12 cellular contexts compared by ENCODE assay signal in genomic region chr5:173919443-173919842, GRCh38. TPM values are rescaled to one million over a fixed set of nuclear protein-coding genes. Genes with fewer than 3 reads are reported as not detected.
A peak's percentile ranks its signal among the peaks of the same experiment; 100 is the strongest.
DNase-seq lines count a peak whose midpoint lies in the region; ATAC-seq, FAIRE-seq and TF ChIP-seq lines count a peak whose summit lies in the region.
"Had no signal": no experiment of that assay in that cellular context is flagged by ENCODE, and none has a peak within 500 bp of the region (broad histone marks: within the 10 kb centered on the region; RNA-seq: fewer than 3 reads in every experiment).

No MANE protein-coding gene starts in this region.

- POLR2A ChIA-PET in A549 (lab: Yijun Ruan, JAX): no interaction called here
- POLR2A ChIA-PET in IMR-90 (lab: Charles Lee; ENCODE audit: unreplicated experiment): no interaction called here

- no peak overlapping the region for H2BK20ac ChIP-seq in IMR-90 (ENCODE audit: low read depth, low read length)

- no TSS peak for BruUV-seq in IMR-90 (replicated peaks; lab: Mats Ljungman, UMichigan)

- FAIRE-seq in A549 (lab: Jason Lieb, UNC): no peak

- H2BK5ac ChIP-seq in IMR-90 (ENCODE audit: low read depth, low read length, poor library complexity, severe bottlenecking): peak overlapping the region; percentile 38

- H3K4me1 ChIP-seq in A549 (peaks cover 52% of the 10 kb centered on the region), IMR-90 (ENCODE audit: control insufficient read depth, insufficient read depth, low read length) (peaks cover 5% of the 10 kb centered on the region; the same call in 1 of the 2 replicates), muscle layer of duodenum (ENCODE audit: control insufficient read depth in 1 of 2, insufficient read depth in 2 of 2, low read length in 2 of 2) (peaks cover 35 to 36% of the 10 kb centered on the region in 2 donors)

- 3% methylated on average over 2 of the region's 2 CpGs for WGBS in A549 (ENCODE audit: missing lambda C conversion rate)
- whole genome bisulfite sequencing in IMR-90 (ENCODE audit: extremely low coverage in 2 of 2, insufficient read length in 1 of 2), 2 experiments: no CpG with 5 or more reads among the region's 2 CpGs

- no peak for TF ChIP-seq POLR2A in A549 (IDR thresholded peaks at IDR 0.05; ENCODE audit: low read length)
- TF ChIP-seq POLR2A in IMR-90 (IDR thresholded peaks at IDR 0.05; ENCODE audit: low read depth, low read length): no peak

- no peak overlapping the region for H2AK9ac ChIP-seq in IMR-90 (replicated peaks; ENCODE audit: low read depth, low read length, poor library complexity)

- DNase-seq in A549 (ENCODE audit: low read depth in 1 of 2, low spot score in 1 of 2): peak in 1 of 2 experiments; percentile 30
- peak; percentile 47 for DNase-seq in IMR-90
- peak; percentile 59 for DNase-seq in cerebellar cortex (ENCODE audit: low spot score)
- DNase-seq in activated naive CD4-positive, alpha-beta T cell treated with anti-CD3 and anti-CD28 coated beads, Interleukin-2, amount 50 U/mL, for 72 hours (ENCODE audit: low spot score in 2 of 2): no peak
- DNase-seq in SHP77 (lab: John Stamatoyannopoulos, UW): no peak
- DNase-seq in posterior cingulate gyrus: no peak
- DNase-seq: activated CD4-positive, alpha-beta T cell treated with anti-CD3 and anti-CD28 coated beads, Interleukin-2, amount 10 ng/mL, durations not matched to agents 7 days and 5 days; HCEC 1CT; NK-92 treated with Interleukin-12 subunit alpha and Interleukin-12 subunit beta, amount 100 ng/mL, for 24 hours; nucleus accumbens had no signal

- no peak overlapping the region for H3K14ac ChIP-seq in IMR-90 (replicated peaks; ENCODE audit: low read depth, low read length)

- dilution Hi-C loops in IMR-90 (cut with HindIII; ENCODE audit: low sequenced_read_pairs, unreplicated experiment): no loop called here

- no peaks in the 10 kb centered on the region for H4K20me1 ChIP-seq in IMR-90 (ENCODE audit: insufficient read depth, low read length)

- TF ChIP-seq EP300 in A549 (IDR thresholded peaks at IDR 0.05): no peak

- CTCF ChIA-PET in A549 (lab: Yijun Ruan, JAX): interaction anchor here (1.3 to 1.8 kb wide), 2 partner anchors 54 to 155 kb away, joined by 4 read pairs; no protein-coding TSS in a partner anchor
- CTCF ChIA-PET in IMR-90 (lab: Yijun Ruan, JAX): no interaction called here

- peak overlapping the region; percentile 53 to 84 for H3K27ac ChIP-seq in A549
- no peak overlapping the region for H3K27ac ChIP-seq in IMR-90 (ENCODE audit: insufficient read depth, low read length)
- H3K27ac ChIP-seq in muscle layer of duodenum (ENCODE audit: low read length): peak overlapping the region; percentile 97

- H4K8ac ChIP-seq in IMR-90 (ENCODE audit: low read depth in 2 of 2, low read length in 2 of 2): no peak overlapping the region

- H3K56ac ChIP-seq in IMR-90 (ENCODE audit: extremely low read depth, insufficient read depth, low read length): no peak overlapping the region

- TF ChIP-seq RAD21 in A549 (conservative IDR thresholded peaks at IDR 0.05 in 1 of 2, IDR thresholded peaks at IDR 0.05 in 1 of 2) (no peak), IMR-90 (IDR thresholded peaks at IDR 0.05; ENCODE audit: low read length) (no peak)

- no peak overlapping the region for H3K9ac ChIP-seq in IMR-90 (ENCODE audit: low read depth, low read length)

- no peaks in the 10 kb centered on the region for H3K27me3 ChIP-seq in IMR-90 (ENCODE audit: control insufficient read depth, insufficient read depth, low read length)
- H3K27me3 ChIP-seq in muscle layer of duodenum (ENCODE audit: low read depth, low read length): no peaks in the 10 kb centered on the region

- H4K5ac ChIP-seq in IMR-90 (ENCODE audit: low read depth, low read length): no peak overlapping the region

- in situ Hi-C loops in IMR-90 (cut with MboI; ENCODE audit: low sequenced_read_pairs): no loop called here

- H3K36me3 Mint-ChIP-seq in activated naive CD4-positive, alpha-beta T cell treated with anti-CD3 and anti-CD28 coated beads, Interleukin-2, amount 50 U/mL, for 72 hours: no peaks in the 10 kb centered on the region

- peak overlapping the region; percentile 75 for H3K4me2 ChIP-seq in A549
- peak overlapping the region; percentile 48; the same call in 1 of the 2 replicates for H3K4me2 ChIP-seq in IMR-90 (ENCODE audit: low read depth, low read length)

- H3K9me3 Mint-ChIP-seq in activated naive CD4-positive, alpha-beta T cell treated with anti-CD3 and anti-CD28 coated beads, Interleukin-2, amount 50 U/mL, for 72 hours: no peaks in the 10 kb centered on the region
- H3K9me3 Mint-ChIP-seq: activated CD4-positive, alpha-beta T cell treated with anti-CD3 and anti-CD28 coated beads, Interleukin-2, amount 10 ng/mL, durations not matched to agents 7 days and 5 days had no signal

- H3K9me3 ChIP-seq in A549 (no peaks in the 10 kb centered on the region), IMR-90 (ENCODE audit: control insufficient read depth, insufficient read depth, low read length) (no peaks in the 10 kb centered on the region), muscle layer of duodenum (ENCODE audit: control insufficient read depth in 1 of 2, low read length in 2 of 2) (no peaks in the 10 kb centered on the region)

- ATAC-seq in A549 (no peak), IMR-90 (ENCODE audit: low read depth) (no peak), GM19395 (IDR thresholded peaks at IDR 0.05; ENCODE audit: unreplicated experiment) (no peak)
- no peak for ATAC-seq in activated naive CD4-positive, alpha-beta T cell treated with anti-CD3 and anti-CD28 coated beads, Interleukin-2, amount 50 U/mL, for 72 hours

- H3K9me1 ChIP-seq in IMR-90 (ENCODE audit: insufficient read depth, low read length): peaks cover 3% of the 10 kb centered on the region; the same call in 1 of the 2 replicates

- H3K79me1 ChIP-seq in IMR-90 (ENCODE audit: low read depth in 1 of 2, low read length in 2 of 2): peaks cover 7 to 32% of the 10 kb centered on the region in 2 experiments

- H3K27ac Mint-ChIP-seq in activated naive CD4-positive, alpha-beta T cell treated with anti-CD3 and anti-CD28 coated beads, Interleukin-2, amount 50 U/mL, for 72 hours: no peak overlapping the region
- H3K27ac Mint-ChIP-seq: activated CD4-positive, alpha-beta T cell treated with anti-CD3 and anti-CD28 coated beads, Interleukin-2, amount 10 ng/mL, durations not matched to agents 7 days and 5 days had no signal

- no peak overlapping the region for H2AFZ ChIP-seq in IMR-90 (replicated peaks; ENCODE audit: low read length, poor library complexity)

- TF ChIP-seq CTCF in A549 (IDR thresholded peaks at IDR 0.05) (no peak), IMR-90 (conservative IDR thresholded peaks at IDR 0.05; ENCODE audit: low read depth, low read length) (no peak)

- no peaks in the 10 kb centered on the region; the same call in 1 of the 2 replicates for H3K36me3 ChIP-seq in IMR-90 (ENCODE audit: control insufficient read depth, insufficient read depth, low read length)
- H3K36me3 ChIP-seq in muscle layer of duodenum (ENCODE audit: control insufficient read depth in 1 of 2, insufficient read depth in 2 of 2, low read length in 2 of 2): no peaks in the 10 kb centered on the region

- H4K91ac ChIP-seq in IMR-90 (ENCODE audit: insufficient read depth, low read depth, low read length): no peak overlapping the region

- H3K18ac ChIP-seq in IMR-90 (ENCODE audit: low read depth, low read length): peak overlapping the region; percentile 43; the same call in 1 of the 2 replicates

- intact Hi-C loops in IMR-90 (cut with micrococcal nuclease): loop anchor here (10.0 kb wide), 1 partner anchor 395 kb away; no protein-coding TSS in a partner anchor
- intact Hi-C loops in posterior cingulate gyrus (cut with DNase I): no loop called here

- H3K4ac ChIP-seq in IMR-90 (ENCODE audit: low read depth, low read length): no peak overlapping the region

- no peak overlapping the region for H2AK5ac ChIP-seq in IMR-90 (ENCODE audit: low read depth, low read length)

- H3K4me3 ChIP-seq in A549 (peak overlapping the region; percentile 60; the same call in 2 of the 3 replicates), IMR-90 (ENCODE audit: insufficient read depth, low read depth, low read length) (no peak overlapping the region), muscle layer of duodenum (ENCODE audit: low read depth in 1 of 2, low read length in 2 of 2) (peak overlapping the region in 1 of 2 donors; percentile 5)

- H3K23ac ChIP-seq in IMR-90 (ENCODE audit: low read depth, low read length): no peak overlapping the region

- H2BK120ac ChIP-seq in IMR-90 (ENCODE audit: low read depth, low read length): no peak overlapping the region

- no peak overlapping the region for H2BK15ac ChIP-seq in IMR-90 (ENCODE audit: low read depth, low read length)

TF ChIP-seq in A549, 52 proteins besides CTCF, POLR2A, EP300 and RAD21:
- TF ChIP-seq HES2 (IDR thresholded peaks at IDR 0.05) (no peak), GATA3 (IDR thresholded peaks at IDR 0.05; ENCODE audit: borderline replicate concordance) (peak; percentile 11; the same call in 1 of the 2 replicates)

TF ChIP-seq in IMR-90, 13 proteins besides CTCF, POLR2A, EP300 and RAD21 (continues in another document):
- no peak for TF ChIP-seq USF2 (IDR thresholded peaks at IDR 0.05; ENCODE audit: low read depth, low read length)
- no peak for TF ChIP-seq CEBPB (IDR thresholded peaks at IDR 0.05; ENCODE audit: low read depth, low read length)
- no peak for TF ChIP-seq RCOR1 (IDR thresholded peaks at IDR 0.05; ENCODE audit: insufficient replicate concordance, low read length)
- TF ChIP-seq BHLHE40 (IDR thresholded peaks at IDR 0.05; ENCODE audit: low read depth, low read length): no peak
- no peak for TF ChIP-seq NFE2L2 (IDR thresholded peaks at IDR 0.05; ENCODE audit: low read depth, low read length)
- TF ChIP-seq RFX5 (IDR thresholded peaks at IDR 0.05; ENCODE audit: low read depth, low read length): no peak

RNA-seq across cellular contexts. Expression of gene CPEB4, which starts 31.3 kb away (rescaled TPM):
- polyA plus RNA-seq in A549 (2011; rRNA removed) (49.1 and 50.0 TPM in 2 replicates), A549 (2017; fragmentation: RNase III; extraction: RNeasy Plus Mini Kit Qiagen cat#74134 plus additional on column Dnase treatment) (8.4 to 11.4 TPM (median 10.5 TPM) in 3 replicates), IMR-90 (2012; rRNA removed) (7.8 and 8.5 TPM in 2 replicates)
- 7.1 and 9.7 TPM in 2 replicates for polyA plus RNA-seq in A549 (2012; cell fraction: cytosol; rRNA removed)
- polyA plus RNA-seq in A549 (2012; cell fraction: nucleus; rRNA removed): 5.3 and 6.8 TPM in 2 replicates
- polyA minus RNA-seq in A549 (2011; rRNA and poly(A)+ RNA removed): 104 and 110 TPM in 2 replicates
- total RNA-seq in IMR-90 (2012; rRNA removed): 22.6 and 24.2 TPM in 2 replicates
- polyA plus RNA-seq in IMR-90 (2012; cell fraction: cytosol; rRNA removed): 2.8 and 2.9 TPM in 2 replicates
- polyA plus RNA-seq in IMR-90 (2012; cell fraction: nucleus; rRNA removed; ENCODE audit: low replicate concordance): 3.1 and 21.7 TPM in 2 replicates
- total RNA-seq in activated naive CD4-positive, alpha-beta T cell treated with anti-CD3 and anti-CD28 coated beads, Interleukin-2, amount 50 U/mL, for 72 hours: 10 to 100 TPM; 11.8 to 25.0 TPM

Comparison
In these comparisons a context has a peak if more than half of its experiments do, and no peak if none do; other contexts are left out.
1. DNase-seq: peak in IMR-90 (single experiment) and cerebellar cortex (single experiment); none in activated naive CD4-positive, alpha-beta T cell treated with anti-CD3 and anti-CD28 coated beads, Interleukin-2, amount 50 U/mL, for 72 hours (0 of 2), SHP77 (0 of 2) and posterior cingulate gyrus (0 of 10).